Comparison of ENCODE assay signal across 15 cellular contexts in the genomic region with DNA sequence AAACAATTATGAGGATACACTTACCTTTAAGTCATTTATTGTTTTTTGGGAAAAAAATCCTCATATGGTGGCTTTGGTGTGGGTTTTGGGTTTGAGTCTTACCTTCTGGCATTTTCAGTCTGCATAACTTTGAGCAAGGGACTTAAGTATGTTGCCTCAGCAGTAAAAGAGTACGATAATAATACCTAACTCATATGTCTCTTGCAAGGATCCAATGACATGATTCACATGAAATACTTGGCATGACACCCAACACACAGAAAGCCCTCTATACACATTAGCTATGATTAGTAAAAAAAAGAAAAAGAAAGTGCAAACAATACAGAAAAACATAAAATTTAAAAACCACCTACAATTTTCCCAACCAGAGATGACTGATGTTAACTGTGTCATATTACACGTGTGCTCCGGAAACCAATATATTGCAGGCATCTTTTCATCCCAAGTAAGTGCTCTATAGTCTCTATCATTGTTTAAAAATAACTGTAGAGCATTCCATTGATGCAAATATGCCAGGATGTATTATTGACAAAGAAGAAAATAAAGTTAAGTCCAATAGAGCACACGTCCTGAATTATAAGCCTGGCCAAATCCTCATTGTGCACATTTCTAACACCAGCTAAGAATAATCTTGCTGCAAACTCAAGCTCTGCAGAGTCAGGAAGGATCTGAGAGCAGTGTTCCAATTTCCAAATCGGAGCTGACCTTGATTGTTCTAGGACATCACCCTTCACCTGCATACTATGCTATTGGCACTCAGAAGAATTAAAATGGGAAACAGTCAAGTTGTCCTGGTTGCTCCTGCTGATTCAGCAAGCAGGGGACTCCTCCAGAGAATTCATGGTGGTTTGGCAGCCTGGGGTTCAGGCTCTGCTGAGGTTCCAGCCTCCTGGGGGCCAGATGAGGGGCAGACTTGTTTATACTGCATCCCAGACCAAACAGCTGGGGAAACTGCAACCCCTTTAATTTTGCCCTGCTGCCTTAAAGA.
DNase-seq lines count a peak whose midpoint lies in the region; ATAC-seq and TF ChIP-seq lines count a peak whose summit lies in the region.
"Had no signal": no experiment of that assay in that cellular context is flagged by ENCODE, and none has a peak within 500 bp of the region (broad histone marks: within the 10 kb centered on the region; RNA-seq: fewer than 3 reads in every experiment).

No MANE protein-coding gene starts in this region.

- DNase-seq in H7 (peak; percentile 22), dermis blood vessel endothelial cell (peak; percentile 43), right atrium auricular region (ENCODE audit: low spot score) (no peak), sciatic nerve (ENCODE audit: low spot score) (no peak), T-helper 9 cell (no peak), NCI-H748 treated with DMSO at 0.1 percent for 48 hours (lab: John Stamatoyannopoulos, UW) (no peak)
- no peak for DNase-seq in activated CD4-positive, alpha-beta T cell treated with anti-CD3 and anti-CD28 coated beads, Interleukin-2, amount 50 U/mL, for 4 hours
- DNase-seq: activated CD4-positive, alpha-beta memory T cell treated with anti-CD3 and anti-CD28 coated beads, Interleukin-2, amount 10 ng/mL, durations not matched to agents 7 days and 5 days; CD8-positive, alpha-beta memory T cell; NCI-H187; OCI-M1; small intestine had no signal

- H3K36me3 ChIP-seq in H7 (replicated peaks; ENCODE audit: control insufficient read depth, insufficient read depth, low read length) = no peaks in the 10 kb centered on the region
- no peaks in the 10 kb centered on the region for H3K36me3 ChIP-seq in right atrium auricular region
- H3K36me3 ChIP-seq: neutrophil had no signal

- H3K4me1 ChIP-seq in right atrium auricular region = peaks cover 0 to 52% of the 10 kb centered on the region in 2 donors

- no peaks in the 10 kb centered on the region for H3K27me3 ChIP-seq in H7 (ENCODE audit: control insufficient read depth, insufficient read depth, low read length)
- H3K27me3 ChIP-seq in right atrium auricular region = no peaks in the 10 kb centered on the region
- H3K27me3 ChIP-seq: neutrophil had no signal

- H3K27ac ChIP-seq in right atrium auricular region = peak overlapping the region; percentile 63 to 79
- H3K27ac ChIP-seq: neutrophil had no signal

- TF ChIP-seq CTCF in right atrium auricular region (IDR thresholded peaks at IDR 0.05) = no peak

- H3K4me3 ChIP-seq in H7 (ENCODE audit: insufficient read depth, low read depth, low read length) (no peak overlapping the region), right atrium auricular region (no peak overlapping the region)

- H3K9me3 ChIP-seq in right atrium auricular region = no peaks in the 10 kb centered on the region
- H3K9me3 ChIP-seq: neutrophil had no signal

- ATAC-seq in sciatic nerve (peak; percentile 71), GM19395 (IDR thresholded peaks at IDR 0.05; ENCODE audit: unreplicated experiment) (no peak)
- ATAC-seq: stimulated activated memory B cell treated with anti-CD40 and anti-IgM and Interleukin-4, amounts not matched to agents 10 μg/mL and 1 μg/mL and 100 μg/mL, for 72 hours had no signal

- intact Hi-C loops in sciatic nerve (cut with DNase I) = no loop called here

Comparison
In these comparisons a context has a peak if more than half of its experiments do, and no peak if none do; other contexts are left out.
1. DNase-seq: peak in H7 (single experiment) and dermis blood vessel endothelial cell (single experiment); none in right atrium auricular region (single experiment), sciatic nerve (single experiment), T-helper 9 cell (single experiment), NCI-H748 treated with DMSO at 0.1 percent for 48 hours (single experiment) and activated CD4-positive, alpha-beta T cell treated with anti-CD3 and anti-CD28 coated beads, Interleukin-2, amount 50 U/mL, for 4 hours (0 of 2).